ENCODE assay signal across 11 cellular contexts in genomic region chr10:6929157-6929830, GRCh38.
DNase-seq lines count a peak whose midpoint lies in the region; ATAC-seq and TF ChIP-seq lines count a peak whose summit lies in the region.
"Had no signal": no experiment of that assay in that cellular context is flagged by ENCODE, and none has a peak within 500 bp of the region (broad histone marks: within the 10 kb centered on the region; RNA-seq: fewer than 3 reads in every experiment).

No MANE protein-coding gene starts in this region.

- H3K36me3 Mint-ChIP-seq in T-helper 17 cell (ENCODE audit: low read depth) = no peaks in the 10 kb centered on the region

- H3K9me3 ChIP-seq in IMR-90 (ENCODE audit: control insufficient read depth, insufficient read depth, low read length) (no peaks in the 10 kb centered on the region; the same call in 1 of the 2 replicates), T-helper 17 cell (ENCODE audit: control insufficient read depth, low read length, poor library complexity, severe bottlenecking) (no peaks in the 10 kb centered on the region)

- no peaks in the 10 kb centered on the region for H3K27me3 ChIP-seq in IMR-90 (ENCODE audit: control insufficient read depth, insufficient read depth, low read length)
- H3K27me3 ChIP-seq: hepatocyte had no signal

- H3K9ac ChIP-seq in IMR-90 (ENCODE audit: low read depth, low read length) = no peak overlapping the region

- no peak overlapping the region for H3K56ac ChIP-seq in IMR-90 (ENCODE audit: extremely low read depth, insufficient read depth, low read length)

- H3K23ac ChIP-seq in IMR-90 (ENCODE audit: low read depth, low read length) = no peak overlapping the region

- H2AK5ac ChIP-seq in IMR-90 (ENCODE audit: low read depth, low read length) = no peak overlapping the region

- CTCF ChIA-PET in IMR-90 (lab: Yijun Ruan, JAX) = no interaction called here

- peak overlapping the region; percentile 6 for H3K27ac Mint-ChIP-seq in T-helper 17 cell
- H3K27ac Mint-ChIP-seq: activated CD4-positive, alpha-beta T cell treated with anti-CD3 and anti-CD28 coated beads, Interleukin-2, amount 10 ng/mL, durations not matched to agents 7 days and 5 days had no signal

- H2BK5ac ChIP-seq in IMR-90 (ENCODE audit: low read depth, low read length, poor library complexity, severe bottlenecking) = no peak overlapping the region

- H2BK15ac ChIP-seq in IMR-90 (ENCODE audit: low read depth, low read length) = no peak overlapping the region; the same call in 2 of the 3 replicates

- no peak overlapping the region; a peak in 1 of 4 replicates for H4K8ac ChIP-seq in IMR-90 (ENCODE audit: low read depth in 2 of 2, low read length in 2 of 2)

- H3K4me2 ChIP-seq in IMR-90 (ENCODE audit: low read depth, low read length) = no peak overlapping the region
- H3K4me2 ChIP-seq: hepatocyte had no signal

- DNase-seq in G401 (ENCODE audit: low spot score) (peak; percentile 98), IMR-90 (no peak), T-helper 17 cell (no peak), midbrain (lab: John Stamatoyannopoulos, UW) (peak; percentile 52), NCI-H1092 treated with DMSO at 0.1 percent for 48 hours (lab: John Stamatoyannopoulos, UW) (no peak), dedifferentiated amniotic fluid mesenchymal stem cell (ENCODE audit: extremely low spot score) (no peak)
- DNase-seq: activated CD4-positive, alpha-beta T cell treated with anti-CD3 and anti-CD28 coated beads, Interleukin-2, amount 10 ng/mL, durations not matched to agents 7 days and 5 days; NCI-H1694 treated with DMSO at 0.1 percent for 48 hours had no signal

- H4K91ac ChIP-seq in IMR-90 (ENCODE audit: insufficient read depth, low read depth, low read length) = no peak overlapping the region

- in situ Hi-C loops in G401 (cut with HindIII; ENCODE audit: low sequenced_read_pairs) (no loop called here), IMR-90 (cut with MboI; ENCODE audit: low sequenced_read_pairs) (no loop called here)

- WGBS in IMR-90 (ENCODE audit: extremely low coverage in 2 of 2, insufficient read length in 1 of 2), 2 experiments = no CpG with 5 or more reads among the region's 9 CpGs

- 0 out of 2 replicates have a peak overlapping the region, but pooled peaks have one; percentile 23 for H4K5ac ChIP-seq in IMR-90 (ENCODE audit: low read depth, low read length)

- ATAC-seq in IMR-90 (ENCODE audit: low read depth) = no peak
- no peak for ATAC-seq in T-helper 17 cell
- no peak for ATAC-seq in GM18511 (IDR thresholded peaks at IDR 0.05; ENCODE audit: unreplicated experiment)

- H2BK20ac ChIP-seq in IMR-90 (ENCODE audit: low read depth, low read length) = no peak overlapping the region

- peaks cover 7% of the 10 kb centered on the region for H3K4me1 ChIP-seq in IMR-90 (ENCODE audit: control insufficient read depth, insufficient read depth, low read length)

- TF ChIP-seq CTCF in IMR-90 (conservative IDR thresholded peaks at IDR 0.05; ENCODE audit: low read depth, low read length) = no peak

- H2AFZ ChIP-seq in IMR-90 (replicated peaks; ENCODE audit: low read length, poor library complexity) = peak overlapping the region; percentile 72
- H2AFZ ChIP-seq: hepatocyte had no signal

- H3K9me1 ChIP-seq in IMR-90 (ENCODE audit: insufficient read depth, low read length) = peaks cover 3% of the 10 kb centered on the region; the same call in 1 of the 2 replicates

- H3K4me3 Mint-ChIP-seq in T-helper 17 cell = peak overlapping the region; percentile 36

- H3K4me1 Mint-ChIP-seq in T-helper 17 cell = peaks cover 38% of the 10 kb centered on the region

- H3K4me3 ChIP-seq in IMR-90 (ENCODE audit: insufficient read depth, low read depth, low read length) = no peak overlapping the region
- H3K4me3 ChIP-seq: hepatocyte had no signal

- no peak for TF ChIP-seq POLR2A in IMR-90 (IDR thresholded peaks at IDR 0.05; ENCODE audit: low read depth, low read length)

- no peaks in the 10 kb centered on the region for H3K27me3 Mint-ChIP-seq in T-helper 17 cell
- H3K27me3 Mint-ChIP-seq: activated CD4-positive, alpha-beta T cell treated with anti-CD3 and anti-CD28 coated beads, Interleukin-2, amount 10 ng/mL, durations not matched to agents 7 days and 5 days; CD4-positive, alpha-beta memory T cell had no signal

- no peaks in the 10 kb centered on the region for H3K36me3 ChIP-seq in IMR-90 (ENCODE audit: control insufficient read depth, insufficient read depth, low read length)

- BruUV-seq in IMR-90 (replicated peaks; lab: Mats Ljungman, UMichigan) = no TSS peak

- no peak for TF ChIP-seq RAD21 in IMR-90 (IDR thresholded peaks at IDR 0.05; ENCODE audit: low read length)

- H3K18ac ChIP-seq in IMR-90 (ENCODE audit: low read depth, low read length) = no peak overlapping the region; the same call in 1 of the 2 replicates

- H3K14ac ChIP-seq in IMR-90 (replicated peaks; ENCODE audit: low read depth, low read length) = no peak overlapping the region; the same call in 1 of the 2 replicates

- no peak overlapping the region for H2AK9ac ChIP-seq in IMR-90 (replicated peaks; ENCODE audit: low read depth, low read length, poor library complexity)

- H3K4ac ChIP-seq in IMR-90 (ENCODE audit: low read depth, low read length) = peak overlapping the region; percentile 47; the same call in 1 of the 2 replicates

- no peaks in the 10 kb centered on the region for H3K79me1 ChIP-seq in IMR-90 (ENCODE audit: low read depth in 1 of 2, low read length in 2 of 2)

- POLR2A ChIA-PET in IMR-90 (lab: Charles Lee; ENCODE audit: unreplicated experiment) = interaction anchor here (0.6 kb wide), 1 partner anchor 16 kb away, joined by 3 read pairs; no protein-coding TSS in a partner anchor

- peak overlapping the region; percentile 31; the same call in 1 of the 2 replicates for H2BK120ac ChIP-seq in IMR-90 (ENCODE audit: low read depth, low read length)

- H3K27ac ChIP-seq in IMR-90 (ENCODE audit: insufficient read depth, low read length) = no peak overlapping the region
- H3K27ac ChIP-seq: hepatocyte had no signal

- intact Hi-C loops in IMR-90 (cut with micrococcal nuclease) = loop anchor here (10.0 kb wide), 1 partner anchor 254 kb away; no protein-coding TSS in a partner anchor

- H4K20me1 ChIP-seq in IMR-90 (ENCODE audit: insufficient read depth, low read length) = no peaks in the 10 kb centered on the region

- dilution Hi-C loops in IMR-90 (cut with HindIII; ENCODE audit: low sequenced_read_pairs, unreplicated experiment) = no loop called here

TF ChIP-seq in IMR-90, 13 proteins besides CTCF, POLR2A, EP300 and RAD21:
- no peak for TF ChIP-seq CHD1 (IDR thresholded peaks at IDR 0.05; ENCODE audit: low read depth, low read length)
- no peak for TF ChIP-seq SMC3 (IDR thresholded peaks at IDR 0.05; ENCODE audit: low read depth, low read length)

Comparison
In these comparisons a context has a peak if more than half of its experiments do, and no peak if none do; other contexts are left out.
1. DNase-seq: peak in G401 (single experiment) and midbrain (single experiment); none in IMR-90 (single experiment), T-helper 17 cell (0 of 3), NCI-H1092 treated with DMSO at 0.1 percent for 48 hours (single experiment) and dedifferentiated amniotic fluid mesenchymal stem cell (single experiment).